ENCODE assay signal across 17 cellular contexts in genomic region chr3:127915937-127916480, GRCh38. TPM values are rescaled to one million over a fixed set of nuclear protein-coding genes. Genes with fewer than 3 reads are reported as not detected.
DNase-seq lines count a peak whose midpoint lies in the region; ATAC-seq and TF ChIP-seq lines count a peak whose summit lies in the region.
"Had no signal": no experiment of that assay in that cellular context is flagged by ENCODE, and none has a peak within 500 bp of the region (broad histone marks: within the 10 kb centered on the region; RNA-seq: fewer than 3 reads in every experiment).

No MANE protein-coding gene starts in this region.

- no peak overlapping the region for H2BK12ac ChIP-seq in H9 (ENCODE audit: insufficient read length, low read depth, low read length)

- CTCF ChIA-PET in CD4-positive, alpha-beta T cell (lab: Charles Lee) = no interaction called here

- no peak overlapping the region for H3K23ac ChIP-seq in H9 (ENCODE audit: insufficient read length, low read depth, low read length)

- peaks cover 28% of the 10 kb centered on the region for H3K27me3 ChIP-seq in CD4-positive, alpha-beta T cell (ENCODE audit: control insufficient read depth, insufficient read depth, low read length)
- H3K27me3 ChIP-seq in WERI-Rb-1 (ENCODE audit: insufficient read depth, low read depth, severe bottlenecking) = no peaks in the 10 kb centered on the region
- H3K27me3 ChIP-seq in gastroesophageal sphincter = no peaks in the 10 kb centered on the region
- peaks cover 66% of the 10 kb centered on the region for H3K27me3 ChIP-seq in osteoblast (ENCODE audit: insufficient read depth, low read length)
- H3K27me3 ChIP-seq in H9 (ENCODE audit: insufficient read depth, low read length) = no peaks in the 10 kb centered on the region; the same call in 1 of the 2 replicates

- H4K20me1 ChIP-seq in osteoblast (ENCODE audit: insufficient read depth, low read length) (no peaks in the 10 kb centered on the region), H9 (ENCODE audit: control insufficient read depth, insufficient read depth, insufficient read length) (no peaks in the 10 kb centered on the region)

- no peaks in the 10 kb centered on the region for H3K36me3 Mint-ChIP-seq in CD4-positive, alpha-beta T cell (ENCODE audit: low read depth)
- no peaks in the 10 kb centered on the region; a peak in 1 of 7 replicates for H3K36me3 Mint-ChIP-seq in H9 (ENCODE audit: insufficient read depth in 1 of 3, low read depth in 3 of 3)
- H3K36me3 Mint-ChIP-seq: T-cell had no signal

- no peak for TF ChIP-seq POLR2A in gastroesophageal sphincter (IDR thresholded peaks at IDR 0.05)

- H2AFZ ChIP-seq in osteoblast (ENCODE audit: low read length) (peak overlapping the region; percentile 29), H9 (ENCODE audit: low read length) (no peak overlapping the region)
- H2AFZ ChIP-seq: PC-9 had no signal

- no peak overlapping the region for H4K5ac ChIP-seq in H9 (ENCODE audit: insufficient read length, low read depth, low read length)

- no peak overlapping the region for H3K4ac ChIP-seq in H9 (ENCODE audit: low read depth, low read length)

- intact Hi-C loops in CD4-positive, alpha-beta T cell (cut with DNase I, micrococcal nuclease) = no loop called here

- no peak overlapping the region for H2AK5ac ChIP-seq in H9 (ENCODE audit: insufficient read length, low read length)

- H3K4me3 Mint-ChIP-seq in CD4-positive, alpha-beta T cell = peak overlapping the region; percentile 55
- no peak overlapping the region for H3K4me3 Mint-ChIP-seq in H9

- H2BK5ac ChIP-seq in H9 (ENCODE audit: insufficient read length, low read length) = no peak overlapping the region

- no peaks in the 10 kb centered on the region for H3K9me3 ChIP-seq in CD4-positive, alpha-beta T cell (ENCODE audit: control insufficient read depth, low read length)
- H3K9me3 ChIP-seq in WERI-Rb-1 (ENCODE audit: severe bottlenecking) = peaks cover 3% of the 10 kb centered on the region
- no peaks in the 10 kb centered on the region for H3K9me3 ChIP-seq in gastroesophageal sphincter
- no peaks in the 10 kb centered on the region for H3K9me3 ChIP-seq in osteoblast (ENCODE audit: low read depth, low read length)
- H3K9me3 ChIP-seq in H9 (ENCODE audit: control insufficient read depth, low read depth, low read length) = no peaks in the 10 kb centered on the region

- no peak overlapping the region for H2BK15ac ChIP-seq in H9 (ENCODE audit: low read depth, low read length)

- no peak overlapping the region for H2BK20ac ChIP-seq in H9 (ENCODE audit: low read depth, low read length, poor library complexity, severe bottlenecking)

- H3K9ac ChIP-seq in H9 (ENCODE audit: extremely low read depth, insufficient read length, low read length) = no peak overlapping the region
- H3K9ac ChIP-seq: parathyroid adenoma had no signal

- no peak for ATAC-seq in CD4-positive, alpha-beta T cell (ENCODE audit: poor library complexity)
- ATAC-seq in gastroesophageal sphincter = no peak
- no peak for ATAC-seq in HG02588 (IDR thresholded peaks at IDR 0.05; ENCODE audit: unreplicated experiment)
- ATAC-seq: activated T-cell treated with anti-CD3 and anti-CD28 coated beads, Interleukin-2, amount 50 U/mL, for 72 hours; T-cell had no signal

- no peak for TF ChIP-seq CTCF in CD4-positive, alpha-beta T cell (IDR thresholded peaks at IDR 0.05)
- no peak for TF ChIP-seq CTCF in WERI-Rb-1 (IDR thresholded peaks at IDR 0.05; ENCODE audit: low read depth, low read length)
- no peak for TF ChIP-seq CTCF in gastroesophageal sphincter (IDR thresholded peaks at IDR 0.05)
- no peak for TF ChIP-seq CTCF in osteoblast (IDR thresholded peaks at IDR 0.05; ENCODE audit: extremely low read depth, low read depth, low read length)
- TF ChIP-seq CTCF in H9 (conservative IDR thresholded peaks at IDR 0.05) = no peak

- WGBS in gastroesophageal sphincter (ENCODE audit: low coverage in 1 of 2), 2 donors = 38 to 45% methylated on average over 7 to 9 of the region's 9 CpGs
- no CpG with 5 or more reads among the region's 9 CpGs for WGBS in H9 (ENCODE audit: extremely low coverage, insufficient read length, low lambda C conversion rate)

- no peak overlapping the region for H4K91ac ChIP-seq in H9 (ENCODE audit: insufficient read length, low read depth, low read length)

- no peak overlapping the region for H2BK120ac ChIP-seq in H9 (ENCODE audit: low read depth, low read length, poor library complexity, severe bottlenecking)

- H3K23me2 ChIP-seq in H9 (ENCODE audit: insufficient read length, low read depth, low read length, poor library complexity, severe bottlenecking) = no peaks in the 10 kb centered on the region

- POLR2A ChIA-PET in CD4-positive, alpha-beta T cell (lab: Charles Lee) = no interaction called here

- H3K4me1 ChIP-seq in gastroesophageal sphincter = peaks cover 0 to 48% (median 16%) of the 10 kb centered on the region in 3 donors
- peaks cover 9% of the 10 kb centered on the region for H3K4me1 ChIP-seq in osteoblast (ENCODE audit: insufficient read depth, low read length)
- H3K4me1 ChIP-seq in H9 (ENCODE audit: insufficient read depth, low read length) = no peaks in the 10 kb centered on the region
- H3K4me1 ChIP-seq: parathyroid adenoma had no signal

- H3K79me2 ChIP-seq in osteoblast (ENCODE audit: insufficient read depth, low read length) (no peaks in the 10 kb centered on the region), H9 (ENCODE audit: insufficient read depth, low read length) (no peaks in the 10 kb centered on the region)
- H3K79me2 ChIP-seq: parathyroid adenoma had no signal

- H3K36me3 ChIP-seq in WERI-Rb-1 = no peaks in the 10 kb centered on the region; the same call in 1 of the 2 replicates
- no peaks in the 10 kb centered on the region for H3K36me3 ChIP-seq in gastroesophageal sphincter
- H3K36me3 ChIP-seq in osteoblast (ENCODE audit: insufficient read depth, low read length) = no peaks in the 10 kb centered on the region
- H3K36me3 ChIP-seq: brain microvascular endothelial cell had no signal

- no peaks in the 10 kb centered on the region for H3K9me3 Mint-ChIP-seq in CD4-positive, alpha-beta T cell
- peaks cover 0 to 4% of the 10 kb centered on the region in 2 experiments; a peak in 2 of 5 replicates for H3K9me3 Mint-ChIP-seq in H9

- H3K56ac ChIP-seq in H9 (ENCODE audit: insufficient read length, low read depth, low read length) = no peak overlapping the region

- no peak overlapping the region for H3K27ac ChIP-seq in CD4-positive, alpha-beta T cell (ENCODE audit: low read depth, low read length)
- H3K27ac ChIP-seq in WERI-Rb-1 (peak overlapping the region; percentile 65), gastroesophageal sphincter (peak overlapping the region; percentile 45 to 90 (median 88)), osteoblast (ENCODE audit: low read depth, low read length) (no peak overlapping the region), H9 (ENCODE audit: insufficient read length, low read depth, low read length) (no peak overlapping the region)
- H3K27ac ChIP-seq: brain microvascular endothelial cell, parathyroid adenoma, PC-9 had no signal

- no peak overlapping the region for H3K18ac ChIP-seq in H9 (ENCODE audit: insufficient read length, low read depth, low read length)

- H3K4me2 ChIP-seq in osteoblast (ENCODE audit: insufficient read depth, low read length) (no peak overlapping the region), H9 (ENCODE audit: insufficient read depth, insufficient read length, low read length) (no peak overlapping the region)
- H3K4me2 ChIP-seq: PC-9 had no signal

- H3K79me1 ChIP-seq in H9 (ENCODE audit: insufficient read depth, low read depth, low read length, poor library complexity, severe bottlenecking) = no peaks in the 10 kb centered on the region

- H4K8ac ChIP-seq in H9 (replicated peaks; ENCODE audit: insufficient read length, low read depth, low read length) = no peak overlapping the region

- TF ChIP-seq EP300 in gastroesophageal sphincter (IDR thresholded peaks at IDR 0.05) = no peak

- H3K4me1 Mint-ChIP-seq in CD4-positive, alpha-beta T cell (ENCODE audit: low read depth) = peaks cover 4% of the 10 kb centered on the region
- no peaks in the 10 kb centered on the region for H3K4me1 Mint-ChIP-seq in H9

- H3K27ac Mint-ChIP-seq in CD4-positive, alpha-beta T cell = no peak overlapping the region
- H3K27ac Mint-ChIP-seq in H9 = peak overlapping the region in 1 of 3 experiments; percentile 29; a peak in 1 of 7 replicates
- H3K27ac Mint-ChIP-seq: activated T-cell treated with anti-CD3 and anti-CD28 coated beads, Interleukin-2, amount 50 U/mL, for 72 hours; T-cell had no signal

- H3K27me3 Mint-ChIP-seq in CD4-positive, alpha-beta T cell = peaks cover 76% of the 10 kb centered on the region
- H3K27me3 Mint-ChIP-seq in H9 (ENCODE audit: low read depth) = peaks cover 18% of the 10 kb centered on the region

- no peak overlapping the region for H3K14ac ChIP-seq in H9 (ENCODE audit: insufficient read depth, low read length)

- peak overlapping the region; percentile 44 for H3K4me3 ChIP-seq in WERI-Rb-1 (ENCODE audit: low read depth, low read length)
- peak overlapping the region; percentile 39 to 63 for H3K4me3 ChIP-seq in gastroesophageal sphincter
- H3K4me3 ChIP-seq in osteoblast (ENCODE audit: insufficient read depth, low read length) = no peak overlapping the region
- H3K4me3 ChIP-seq: PC-9 had no signal

- no peak for DNase-seq in CD4-positive, alpha-beta T cell
- DNase-seq in WERI-Rb-1 (no peak), osteoblast (ENCODE audit: insufficient read length, low spot score, missing footprints) (peak; percentile 62), nucleus accumbens (lab: John Stamatoyannopoulos, UW) (no peak), H9 (no peak)
- DNase-seq in activated CD4-positive, alpha-beta T cell treated with anti-CD3 and anti-CD28 coated beads, Interleukin-2, amount 50 U/mL, for 1 hour = no peak
- DNase-seq: activated CD4-positive, alpha-beta T cell treated with anti-CD3 and anti-CD28 coated beads for 4 hours; activated T-cell treated with anti-CD3 and anti-CD28 coated beads, Interleukin-2, amount 50 U/mL, for 72 hours; brain microvascular endothelial cell; EL; NCI-H446 treated with DMSO at 0.1 percent for 48 hours; stimulated activated CD8-positive, alpha-beta memory T cell treated with anti-CD3 and anti-CD28 coated beads, Interleukin-4, amount 100 ng/mL, for 48 hours; T-cell had no signal

- H3T11ph ChIP-seq in H9 (ENCODE audit: low read length) = no peak overlapping the region

RNA-seq across cellular contexts. Expression of gene KBTBD12, which starts 1.0 kb away (rescaled TPM):
- total RNA-seq in CD4-positive, alpha-beta T cell = not detected
- total RNA-seq in gastroesophageal sphincter = 10 to 100 TPM in 1 of 4 donors, 1 to 10 TPM in 3; 2.2 to 11.2 (median 5.8) TPM
- not detected in 2 replicates for total RNA-seq in osteoblast
- total RNA-seq in H9 (2021) = not detected in 2 replicates
- total RNA-seq: activated T-cell treated with anti-CD3 and anti-CD28 coated beads, Interleukin-2, amount 50 U/mL, for 72 hours; T-cell had no signal

Comparison
In these comparisons a context has a peak if more than half of its experiments do, and no peak if none do; other contexts are left out.
1. H3K27ac ChIP-seq: peak in WERI-Rb-1 (single experiment) and gastroesophageal sphincter (4 of 4); none in CD4-positive, alpha-beta T cell (single experiment), osteoblast (single experiment) and H9 (single experiment).